ENCODE assay signal across 8 cellular contexts in the genomic region with DNA sequence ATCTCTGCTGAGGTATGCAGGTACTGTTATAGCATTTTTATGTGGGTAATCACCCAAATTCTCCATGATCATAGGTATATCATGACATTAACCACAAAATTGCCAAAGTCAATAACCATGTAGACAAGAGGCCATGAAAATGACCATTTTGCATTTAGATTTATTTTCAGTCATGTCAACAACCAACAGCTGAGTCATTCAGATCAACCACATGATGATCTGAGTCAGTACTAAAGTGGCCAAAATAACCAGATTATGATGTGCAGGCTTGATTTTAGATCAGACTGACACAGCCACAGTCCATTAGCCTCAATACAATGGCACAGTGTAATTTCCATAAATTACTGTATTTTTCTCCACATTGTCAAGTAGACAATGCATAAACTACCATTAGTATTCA.
DNase-seq lines count a peak whose midpoint lies in the region; ATAC-seq and TF ChIP-seq lines count a peak whose summit lies in the region.

No MANE protein-coding gene starts in this region.

- no peaks in the 10 kb centered on the region for H3K36me3 Mint-ChIP-seq in nephron progenitor cell (ENCODE audit: low read depth)

- H3K9me3 Mint-ChIP-seq in nephron progenitor cell: no peaks in the 10 kb centered on the region

- H3K27me3 Mint-ChIP-seq in nephron progenitor cell (ENCODE audit: low read depth, poor library complexity): no peaks in the 10 kb centered on the region

- ATAC-seq in GM19467 (IDR thresholded peaks at IDR 0.05; ENCODE audit: unreplicated experiment) (peak; percentile 68), HG03135 (IDR thresholded peaks at IDR 0.05; ENCODE audit: unreplicated experiment) (peak; percentile 88)

- no peak overlapping the region for H3K4me3 ChIP-seq in cardiac fibroblast (replicated peaks in 1 of 2; ENCODE audit: low read depth in 2 of 2, low read length in 2 of 2)

- no peak for TF ChIP-seq CTCF in cardiac fibroblast (IDR thresholded peaks at IDR 0.05; ENCODE audit: low read depth, low read length)
- no peak for TF ChIP-seq CTCF in nephron progenitor cell (IDR thresholded peaks at IDR 0.05)

- no peaks in the 10 kb centered on the region for H3K4me1 Mint-ChIP-seq in nephron progenitor cell

- H3K27ac Mint-ChIP-seq in nephron progenitor cell: no peak overlapping the region

- H3K4me3 Mint-ChIP-seq in nephron progenitor cell: no peak overlapping the region

- DNase-seq in AG20443 (ENCODE audit: low spot score): peak; percentile 34
- DNase-seq in cardiac fibroblast (ENCODE audit: low read depth in 2 of 2): peak; percentile 17 to 61
- DNase-seq in nephron progenitor cell: no peak
- no peak for DNase-seq in globus pallidus (ENCODE audit: low spot score)
- DNase-seq in pons (ENCODE audit: low spot score): no peak
- no peak for DNase-seq in NCI-H2227 treated with DMSO at 0.1 percent for 48 hours (lab: John Stamatoyannopoulos, UW)

Comparison
In these comparisons a context has a peak if more than half of its experiments do, and no peak if none do; other contexts are left out.
1. DNase-seq: peak in AG20443 (single experiment) and cardiac fibroblast (2 of 2); none in nephron progenitor cell (single experiment), globus pallidus (single experiment), pons (single experiment) and NCI-H2227 treated with DMSO at 0.1 percent for 48 hours (single experiment).